ENCODE assay signal across 8 cellular contexts in genomic region chr1:235632538-235633219, GRCh38. TPM values are rescaled to one million over a fixed set of nuclear protein-coding genes. Genes with fewer than 3 reads are reported as not detected.
A peak's percentile ranks its signal among the peaks of the same experiment; 100 is the strongest.
DNase-seq lines count a peak whose midpoint lies in the region; ATAC-seq lines count a peak whose summit lies in the region.

No MANE protein-coding gene starts in this region.

- no peak for DNase-seq in activated CD4-positive, alpha-beta T cell treated with anti-CD3 and anti-CD28 coated beads for 36 hours
- no peak for DNase-seq in activated CD4-positive, alpha-beta T cell treated with anti-CD3 and anti-CD28 coated beads for 4 hours
- DNase-seq in RPMI7951 (ENCODE audit: low read depth) (peak; percentile 47), fibroblast of the conjunctiva (ENCODE audit: low read depth) (peak; percentile 8), NCI-H146 treated with DMSO at 0.1 percent for 48 hours (lab: John Stamatoyannopoulos, UW; ENCODE audit: unreplicated experiment) (no peak), NCI-H524 treated with DMSO at 0.1 percent for 48 hours (lab: John Stamatoyannopoulos, UW) (no peak)
- DNase-seq in stimulated activated CD4-positive, alpha-beta T cell treated with anti-CD3 and anti-CD28 coated beads, Interleukin-12 subunit alpha, Interleukin-12 subunit beta, amount 100 ng/mL, for 4 hours = no peak

- peak; percentile 53 for ATAC-seq in activated CD4-positive, alpha-beta T cell treated with anti-CD3 and anti-CD28 coated beads for 36 hours
- ATAC-seq in HG02884 (IDR thresholded peaks at IDR 0.05; ENCODE audit: unreplicated experiment) = peak; percentile 62

- H3K4me3 Mint-ChIP-seq in activated CD4-positive, alpha-beta T cell treated with anti-CD3 and anti-CD28 coated beads for 36 hours = no peak overlapping the region

- peaks cover 6% of the 10 kb centered on the region for H3K4me1 Mint-ChIP-seq in activated CD4-positive, alpha-beta T cell treated with anti-CD3 and anti-CD28 coated beads for 36 hours

- peak overlapping the region; percentile 34 for H3K27ac Mint-ChIP-seq in activated CD4-positive, alpha-beta T cell treated with anti-CD3 and anti-CD28 coated beads for 36 hours

- POLR2A ChIA-PET in activated CD4-positive, alpha-beta T cell treated with anti-CD3 and anti-CD28 coated beads for 36 hours (lab: Charles Lee) = no interaction called here

- CTCF ChIA-PET in activated CD4-positive, alpha-beta T cell treated with anti-CD3 and anti-CD28 coated beads for 36 hours (lab: Charles Lee) = interaction anchor here (1.0 kb wide), 1 partner anchor 114 kb away, joined by 3 read pairs; no protein-coding TSS in a partner anchor

- intact Hi-C loops in activated CD4-positive, alpha-beta T cell treated with anti-CD3 and anti-CD28 coated beads for 36 hours (cut with DNase I, micrococcal nuclease) = no loop called here

- H3K36me3 Mint-ChIP-seq in activated CD4-positive, alpha-beta T cell treated with anti-CD3 and anti-CD28 coated beads for 36 hours (ENCODE audit: low read depth) = no peaks in the 10 kb centered on the region

- H3K27me3 Mint-ChIP-seq in activated CD4-positive, alpha-beta T cell treated with anti-CD3 and anti-CD28 coated beads for 36 hours = peaks cover 4% of the 10 kb centered on the region

- H3K9me3 Mint-ChIP-seq in activated CD4-positive, alpha-beta T cell treated with anti-CD3 and anti-CD28 coated beads for 36 hours (ENCODE audit: low read depth) = no peaks in the 10 kb centered on the region

RNA-seq across cellular contexts. Expression of gene GNG4, which starts 16.9 kb away (rescaled TPM):
- total RNA-seq in activated CD4-positive, alpha-beta T cell treated with anti-CD3 and anti-CD28 coated beads for 36 hours = 1 to 10 TPM in 1 of 2 experiments, under 1 TPM in 1; 0.98 to 1.7 TPM
- total RNA-seq in RPMI7951 (2014; rRNA removed; shearing (Covaris generic)) = 2.0 and 2.4 TPM in 2 replicates

Comparison
In these comparisons a context has a peak if more than half of its experiments do, and no peak if none do; other contexts are left out.
1. DNase-seq: peak in RPMI7951 (single experiment) and fibroblast of the conjunctiva (single experiment); none in activated CD4-positive, alpha-beta T cell treated with anti-CD3 and anti-CD28 coated beads for 36 hours (single experiment), activated CD4-positive, alpha-beta T cell treated with anti-CD3 and anti-CD28 coated beads for 4 hours (0 of 2), NCI-H146 treated with DMSO at 0.1 percent for 48 hours (single experiment), stimulated activated CD4-positive, alpha-beta T cell treated with anti-CD3 and anti-CD28 coated beads, Interleukin-12 subunit alpha, Interleukin-12 subunit beta, amount 100 ng/mL, for 4 hours (single experiment) and NCI-H524 treated with DMSO at 0.1 percent for 48 hours (single experiment).